Comparison of ENCODE assay signal across 1 cellular context in genomic region chr1:40668769-40669525, GRCh38.
TF ChIP-seq lines count a peak whose summit lies in the region.

No MANE protein-coding gene starts in this region.

TF ChIP-seq in K562, 482 proteins besides CTCF, POLR2A, EP300 and RAD21 (continued from another document):
- peak; percentile 29; the same call in 1 of the 2 replicates for TF ChIP-seq ZBTB7A (IDR thresholded peaks at IDR 0.05; ENCODE audit: borderline replicate concordance, control insufficient read depth, low read depth, low read length)
- TF ChIP-seq ZNF717 (CRISPR knock-in tag; IDR thresholded peaks at IDR 0.05): no peak
- no peak for TF ChIP-seq TCF7 (IDR thresholded peaks at IDR 0.05; ENCODE audit: borderline replicate concordance)
- no peak for TF ChIP-seq ZBTB34 (CRISPR knock-in tag; IDR thresholded peaks at IDR 0.05)
- 0 out of 2 replicates have a peak, but pooled peaks have one; percentile 28 for TF ChIP-seq BHLHE40 (IDR thresholded peaks at IDR 0.05; ENCODE audit: low read length)
- no peak for TF ChIP-seq MECOM (CRISPR knock-in tag; IDR thresholded peaks at IDR 0.05)
- TF ChIP-seq, protein P1, sequence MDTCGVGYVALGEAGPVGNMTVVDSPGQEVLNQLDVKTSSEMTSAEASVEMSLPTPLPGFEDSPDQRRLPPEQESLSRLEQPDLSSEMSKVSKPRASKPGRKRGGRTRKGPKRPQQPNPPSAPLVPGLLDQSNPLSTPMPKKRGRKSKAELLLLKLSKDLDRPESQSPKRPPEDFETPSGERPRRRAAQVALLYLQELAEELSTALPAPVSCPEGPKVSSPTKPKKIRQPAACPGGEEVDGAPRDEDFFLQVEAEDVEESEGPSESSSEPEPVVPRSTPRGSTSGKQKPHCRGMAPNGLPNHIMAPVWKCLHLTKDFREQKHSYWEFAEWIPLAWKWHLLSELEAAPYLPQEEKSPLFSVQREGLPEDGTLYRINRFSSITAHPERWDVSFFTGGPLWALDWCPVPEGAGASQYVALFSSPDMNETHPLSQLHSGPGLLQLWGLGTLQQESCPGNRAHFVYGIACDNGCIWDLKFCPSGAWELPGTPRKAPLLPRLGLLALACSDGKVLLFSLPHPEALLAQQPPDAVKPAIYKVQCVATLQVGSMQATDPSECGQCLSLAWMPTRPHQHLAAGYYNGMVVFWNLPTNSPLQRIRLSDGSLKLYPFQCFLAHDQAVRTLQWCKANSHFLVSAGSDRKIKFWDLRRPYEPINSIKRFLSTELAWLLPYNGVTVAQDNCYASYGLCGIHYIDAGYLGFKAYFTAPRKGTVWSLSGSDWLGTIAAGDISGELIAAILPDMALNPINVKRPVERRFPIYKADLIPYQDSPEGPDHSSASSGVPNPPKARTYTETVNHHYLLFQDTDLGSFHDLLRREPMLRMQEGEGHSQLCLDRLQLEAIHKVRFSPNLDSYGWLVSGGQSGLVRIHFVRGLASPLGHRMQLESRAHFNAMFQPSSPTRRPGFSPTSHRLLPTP (IDR thresholded peaks at IDR 0.05; ENCODE audit: borderline replicate concordance, extremely low read depth, insufficient read length): no peak
- TF ChIP-seq SPI1 (IDR thresholded peaks at IDR 0.05; ENCODE audit: borderline replicate concordance, low read depth, low read length): peak; percentile 32; the same call in 1 of the 2 replicates
- TF ChIP-seq PCBP1 (IDR thresholded peaks at IDR 0.05; ENCODE audit: low read depth, low read length, poor library complexity, severe bottlenecking): peak; percentile 29
- no peak for TF ChIP-seq TAF1 (IDR thresholded peaks at IDR 0.05; ENCODE audit: control insufficient read depth, extremely low read depth, insufficient read depth, low read length, severe bottlenecking)
- no peak for TF ChIP-seq ZNF318 (IDR thresholded peaks at IDR 0.05; ENCODE audit: borderline replicate concordance in 1 of 2, low read depth in 1 of 2)
- no peak for TF ChIP-seq NFIC (IDR thresholded peaks at IDR 0.05)
- TF ChIP-seq ARNT (IDR thresholded peaks at IDR 0.05): no peak
- TF ChIP-seq RCOR1 (IDR thresholded peaks at IDR 0.05; ENCODE audit: borderline replicate concordance in 1 of 2, low read depth in 2 of 2, low read length in 2 of 2): peak in 1 of 2 experiments; percentile 67; a peak in 2 of 4 replicates
- TF ChIP-seq HIVEP1 (CRISPR knock-in tag; IDR thresholded peaks at IDR 0.05): no peak
- TF ChIP-seq TEAD4 (IDR thresholded peaks at IDR 0.05; ENCODE audit: low read length): peak; percentile 5; the same call in 1 of the 2 replicates
- TF ChIP-seq TEAD4 (CRISPR knock-in tag; IDR thresholded peaks at IDR 0.05; ENCODE audit: borderline replicate concordance): no peak
- 0 out of 2 replicates have a peak, but pooled peaks have one; percentile 25 for TF ChIP-seq SP1 (CRISPR knock-in tag; IDR thresholded peaks at IDR 0.05)
- TF ChIP-seq ARID3A (IDR thresholded peaks at IDR 0.05; ENCODE audit: borderline replicate concordance, low read depth, low read length): no peak
- no peak for TF ChIP-seq PPARD (CRISPR knock-in tag; IDR thresholded peaks at IDR 0.05)
- no peak for TF ChIP-seq ZNF780A (CRISPR knock-in tag; IDR thresholded peaks at IDR 0.05)
- TF ChIP-seq SRSF1 (IDR thresholded peaks at IDR 0.05; ENCODE audit: low read depth, low read length): no peak
- TF ChIP-seq KAT2B (IDR thresholded peaks at IDR 0.05; ENCODE audit: low read depth, low read length): no peak
- TF ChIP-seq ZNF740 (CRISPR knock-in tag; IDR thresholded peaks at IDR 0.05): no peak
- no peak for TF ChIP-seq ZNF740 (tag; IDR thresholded peaks at IDR 0.05)
- peak in 1 of 3 experiments; percentile 25 for TF ChIP-seq YY1 (IDR thresholded peaks at IDR 0.05; ENCODE audit: borderline replicate concordance in 1 of 3, control insufficient read depth in 1 of 3, extremely low read depth in 1 of 3, insufficient read depth in 3 of 3, insufficient read length in 1 of 3, insufficient replicate concordance in 2 of 3, low read depth in 1 of 3, low read length in 2 of 3)
- TF ChIP-seq NRF1 (conservative IDR thresholded peaks at IDR 0.05 in 1 of 2, IDR thresholded peaks at IDR 0.05 in 1 of 2): peak; percentile 39 to 41; a peak in 2 of 4 replicates
- TF ChIP-seq EHMT2 (IDR thresholded peaks at IDR 0.05): no peak
- TF ChIP-seq FIP1L1 (IDR thresholded peaks at IDR 0.05; ENCODE audit: low read depth, low read length, poor library complexity, severe bottlenecking): no peak
- no peak for TF ChIP-seq ZMIZ1 (IDR thresholded peaks at IDR 0.05; ENCODE audit: low read depth in 2 of 2, low read length in 2 of 2)
- TF ChIP-seq ZNF444 (CRISPR knock-in tag; IDR thresholded peaks at IDR 0.05): no peak
- no peak for TF ChIP-seq ZZZ3 (IDR thresholded peaks at IDR 0.05)
- TF ChIP-seq XRCC5 (IDR thresholded peaks at IDR 0.05; ENCODE audit: low read depth, low read length): peak; percentile 55; the same call in 1 of the 2 replicates
- no peak for TF ChIP-seq MTA3 (IDR thresholded peaks at IDR 0.05; ENCODE audit: borderline replicate concordance)
- no peak for TF ChIP-seq CHD2 (IDR thresholded peaks at IDR 0.05; ENCODE audit: low read depth, low read length)
- no peak for TF ChIP-seq FOXM1 (IDR thresholded peaks at IDR 0.05; ENCODE audit: low read depth)
- TF ChIP-seq FOXM1 (CRISPR knock-in tag; IDR thresholded peaks at IDR 0.05; ENCODE audit: low read depth): no peak
- TF ChIP-seq, protein P2, sequence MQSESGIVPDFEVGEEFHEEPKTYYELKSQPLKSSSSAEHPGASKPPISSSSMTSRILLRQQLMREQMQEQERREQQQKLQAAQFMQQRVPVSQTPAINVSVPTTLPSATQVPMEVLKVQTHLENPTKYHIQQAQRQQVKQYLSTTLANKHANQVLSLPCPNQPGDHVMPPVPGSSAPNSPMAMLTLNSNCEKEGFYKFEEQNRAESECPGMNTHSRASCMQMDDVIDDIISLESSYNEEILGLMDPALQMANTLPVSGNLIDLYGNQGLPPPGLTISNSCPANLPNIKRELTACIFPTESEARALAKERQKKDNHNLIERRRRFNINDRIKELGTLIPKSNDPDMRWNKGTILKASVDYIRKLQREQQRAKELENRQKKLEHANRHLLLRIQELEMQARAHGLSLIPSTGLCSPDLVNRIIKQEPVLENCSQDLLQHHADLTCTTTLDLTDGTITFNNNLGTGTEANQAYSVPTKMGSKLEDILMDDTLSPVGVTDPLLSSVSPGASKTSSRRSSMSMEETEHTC (IDR thresholded peaks at IDR 0.05): no peak
- no peak for TF ChIP-seq RBM15 (IDR thresholded peaks at IDR 0.05; ENCODE audit: insufficient read depth, low read length)
- TF ChIP-seq ZNF274 (IDR thresholded peaks at IDR 0.05; ENCODE audit: borderline replicate concordance, low read depth, low read length): no peak
